1 cellular context compared by ENCODE assay signal in genomic region chr2:17851731-17852585, GRCh38.
A peak's percentile ranks its signal among the peaks of the same experiment; 100 is the strongest.
TF ChIP-seq lines count a peak whose summit lies in the region.

No MANE protein-coding gene starts in this region.

TF ChIP-seq in IMR-90, 13 proteins besides CTCF, POLR2A, EP300 and RAD21 (continued from another document):
- no peak for TF ChIP-seq ELK1 (IDR thresholded peaks at IDR 0.05; ENCODE audit: borderline replicate concordance, low read depth, low read length)
- TF ChIP-seq MAFK (IDR thresholded peaks at IDR 0.05; ENCODE audit: low read depth, low read length), result peak; percentile 49
